In the genomic region with DNA sequence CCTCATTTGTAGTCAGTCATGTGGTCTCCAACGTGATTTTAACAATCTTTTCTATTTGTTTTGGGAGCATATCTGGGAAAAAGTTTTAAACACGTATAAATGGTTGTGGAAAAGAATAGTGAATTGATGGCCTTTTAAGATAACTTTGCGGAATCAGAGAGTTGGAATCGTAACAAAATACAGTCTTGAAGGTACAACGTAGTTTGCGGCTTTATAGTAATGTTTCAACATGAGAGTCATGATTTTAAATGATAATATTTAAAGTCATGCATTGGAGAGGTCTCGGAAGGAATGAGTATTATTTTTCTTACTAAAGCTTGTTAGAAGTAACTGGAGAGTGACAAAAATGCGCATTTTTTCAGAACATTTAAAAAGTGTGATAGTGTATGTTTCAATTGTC, we compare ENCODE assay signal across 8 cellular contexts. TPM values are rescaled to one million over a fixed set of nuclear protein-coding genes. Genes with fewer than 3 reads are reported as not detected.
DNase-seq lines count a peak whose midpoint lies in the region; ATAC-seq, FAIRE-seq and TF ChIP-seq lines count a peak whose summit lies in the region.

No MANE protein-coding gene starts in this region.

- TF ChIP-seq CTCF in BE2C (IDR thresholded peaks at IDR 0.05; ENCODE audit: low read depth, low read length) (no peak), coronary artery (IDR thresholded peaks at IDR 0.05) (no peak), natural killer cell (IDR thresholded peaks at IDR 0.05) (no peak)

- peak overlapping the region; percentile 96 for H3K4me3 Mint-ChIP-seq in natural killer cell

- no peak for FAIRE-seq in urothelium cell line (lab: Jason Lieb, UNC)

- H3K9me3 Mint-ChIP-seq in natural killer cell = no peaks in the 10 kb centered on the region

- intact Hi-C loops in natural killer cell (cut with micrococcal nuclease) = loop anchor here (10.0 kb wide), 1 partner anchor 64 kb away; no protein-coding TSS in a partner anchor

- DNase-seq in BE2C (no peak), MG63 (no peak), coronary artery (ENCODE audit: low spot score) (no peak), natural killer cell (no peak), amygdala (lab: John Stamatoyannopoulos, UW) (no peak), urothelium cell line (ENCODE audit: low spot score) (no peak), HK-2 (ENCODE audit: unreplicated experiment) (no peak), activated gamma-delta T cell (lab: John Stamatoyannopoulos, UW) (no peak)

- H3K27ac Mint-ChIP-seq in natural killer cell = peak overlapping the region; percentile 94 to 95

- no peaks in the 10 kb centered on the region; the same call in 1 of the 2 replicates for H3K4me1 ChIP-seq in BE2C

- H3K27me3 ChIP-seq in BE2C (0 out of 2 replicates have a peak, but pooled peaks cover 4% of the 10 kb centered on the region), MG63 (no peaks in the 10 kb centered on the region)

- no peaks in the 10 kb centered on the region for H3K36me3 Mint-ChIP-seq in natural killer cell

- peak overlapping the region; percentile 81 for H3K4me3 ChIP-seq in BE2C (ENCODE audit: low read depth, low read length)
- peak overlapping the region; percentile 93 for H3K4me3 ChIP-seq in MG63
- H3K4me3 ChIP-seq in coronary artery = peak overlapping the region; percentile 82

- peak overlapping the region; percentile 93 to 97 for H3K27ac ChIP-seq in coronary artery

- no peaks in the 10 kb centered on the region for H3K27me3 Mint-ChIP-seq in natural killer cell (ENCODE audit: low read depth in 2 of 2)

- peaks cover 4% of the 10 kb centered on the region; the same call in 1 of the 2 replicates for H3K36me3 ChIP-seq in BE2C
- peaks cover 35% of the 10 kb centered on the region for H3K36me3 ChIP-seq in MG63

- peaks cover 47 to 60% of the 10 kb centered on the region in 2 donors for H3K4me1 Mint-ChIP-seq in natural killer cell

- H3K9me3 ChIP-seq in BE2C = peaks cover 5% of the 10 kb centered on the region
- H3K9me3 ChIP-seq in MG63 = no peaks in the 10 kb centered on the region

- ATAC-seq in natural killer cell = no peak

RNA-seq across cellular contexts. Expression of a gene that starts 1.6 kb away (rescaled TPM):
- polyA plus RNA-seq in BE2C (2012; ENCODE audit: insufficient read depth, insufficient read length, low read depth) = 20.5 TPM
- total RNA-seq in MG63 (2014; rRNA removed; shearing (Covaris generic); ENCODE audit: low replicate concordance) = 13.4 and 21.9 TPM in 2 replicates
- total RNA-seq in natural killer cell = 10 to 100 TPM; 57.1 to 79.5 (median 61.8) TPM
